Comparison of ENCODE assay signal across 1 cellular context in genomic region chr16:28212532-28212873, GRCh38.
A peak's percentile ranks its signal among the peaks of the same experiment; 100 is the strongest.
TF ChIP-seq lines count a peak whose summit lies in the region.

No MANE protein-coding gene starts in this region.

TF ChIP-seq in HepG2, 621 proteins besides CTCF, POLR2A, EP300 and RAD21 (continued from another document):
- TF ChIP-seq ATF7-NPFF (CRISPR knock-in tag; IDR thresholded peaks at IDR 0.05; ENCODE audit: low read depth), result no peak
- TF ChIP-seq HNRNPL (IDR thresholded peaks at IDR 0.05; ENCODE audit: low read depth, low read length), result no peak
- TF ChIP-seq, protein P1, sequence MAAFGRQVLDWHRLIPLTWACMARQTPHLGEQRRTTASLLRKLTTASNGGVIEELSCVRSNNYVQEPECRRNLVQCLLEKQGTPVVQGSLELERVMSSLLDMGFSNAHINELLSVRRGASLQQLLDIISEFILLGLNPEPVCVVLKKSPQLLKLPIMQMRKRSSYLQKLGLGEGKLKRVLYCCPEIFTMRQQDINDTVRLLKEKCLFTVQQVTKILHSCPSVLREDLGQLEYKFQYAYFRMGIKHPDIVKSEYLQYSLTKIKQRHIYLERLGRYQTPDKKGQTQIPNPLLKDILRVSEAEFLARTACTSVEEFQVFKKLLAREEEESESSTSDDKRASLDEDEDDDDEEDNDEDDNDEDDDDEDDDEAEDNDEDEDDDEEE (CRISPR knock-in tag; IDR thresholded peaks at IDR 0.05), result peak; percentile 35; the same call in 1 of the 2 replicates
- no peak for TF ChIP-seq RFXAP (CRISPR knock-in tag; IDR thresholded peaks at IDR 0.05; ENCODE audit: borderline replicate concordance)
- TF ChIP-seq ARHGAP35 (CRISPR knock-in tag; IDR thresholded peaks at IDR 0.05; ENCODE audit: borderline replicate concordance), result no peak
- TF ChIP-seq, protein P2, sequence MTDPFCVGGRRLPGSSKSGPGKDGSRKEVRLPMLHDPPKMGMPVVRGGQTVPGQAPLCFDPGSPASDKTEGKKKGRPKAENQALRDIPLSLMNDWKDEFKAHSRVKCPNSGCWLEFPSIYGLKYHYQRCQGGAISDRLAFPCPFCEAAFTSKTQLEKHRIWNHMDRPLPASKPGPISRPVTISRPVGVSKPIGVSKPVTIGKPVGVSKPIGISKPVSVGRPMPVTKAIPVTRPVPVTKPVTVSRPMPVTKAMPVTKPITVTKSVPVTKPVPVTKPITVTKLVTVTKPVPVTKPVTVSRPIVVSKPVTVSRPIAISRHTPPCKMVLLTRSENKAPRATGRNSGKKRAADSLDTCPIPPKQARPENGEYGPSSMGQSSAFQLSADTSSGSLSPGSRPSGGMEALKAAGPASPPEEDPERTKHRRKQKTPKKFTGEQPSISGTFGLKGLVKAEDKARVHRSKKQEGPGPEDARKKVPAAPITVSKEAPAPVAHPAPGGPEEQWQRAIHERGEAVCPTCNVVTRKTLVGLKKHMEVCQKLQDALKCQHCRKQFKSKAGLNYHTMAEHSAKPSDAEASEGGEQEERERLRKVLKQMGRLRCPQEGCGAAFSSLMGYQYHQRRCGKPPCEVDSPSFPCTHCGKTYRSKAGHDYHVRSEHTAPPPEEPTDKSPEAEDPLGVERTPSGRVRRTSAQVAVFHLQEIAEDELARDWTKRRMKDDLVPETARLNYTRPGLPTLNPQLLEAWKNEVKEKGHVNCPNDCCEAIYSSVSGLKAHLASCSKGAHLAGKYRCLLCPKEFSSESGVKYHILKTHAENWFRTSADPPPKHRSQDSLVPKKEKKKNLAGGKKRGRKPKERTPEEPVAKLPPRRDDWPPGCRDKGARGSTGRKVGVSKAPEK (CRISPR knock-in tag; IDR thresholded peaks at IDR 0.05; ENCODE audit: borderline replicate concordance), result no peak
- TF ChIP-seq ARNTL (CRISPR knock-in tag; IDR thresholded peaks at IDR 0.05), result no peak
- no peak for TF ChIP-seq HINFP (CRISPR knock-in tag; IDR thresholded peaks at IDR 0.05; ENCODE audit: low read depth)
- peak; percentile 73; the same call in 1 of the 2 replicates for TF ChIP-seq ZNF709 (CRISPR knock-in tag; IDR thresholded peaks at IDR 0.05)
- no peak for TF ChIP-seq ZNF720 (CRISPR knock-in tag; IDR thresholded peaks at IDR 0.05)
- 0 out of 2 replicates have a peak, but pooled peaks have one; percentile 1 for TF ChIP-seq BORCS8-MEF2B (CRISPR knock-in tag; IDR thresholded peaks at IDR 0.05)
- TF ChIP-seq ZBTB1 (CRISPR knock-in tag; IDR thresholded peaks at IDR 0.05; ENCODE audit: borderline replicate concordance), result no peak
- TF ChIP-seq NCOA5 (CRISPR knock-in tag; IDR thresholded peaks at IDR 0.05), result no peak
- no peak for TF ChIP-seq ZNF33B (CRISPR knock-in tag; IDR thresholded peaks at IDR 0.05)
